Comparison of ENCODE assay signal across 8 cellular contexts in genomic region chr14:69005432-69006148, GRCh38. TPM values are rescaled to one million over a fixed set of nuclear protein-coding genes. Genes with fewer than 3 reads are reported as not detected.
DNase-seq lines count a peak whose midpoint lies in the region; ATAC-seq, FAIRE-seq and TF ChIP-seq lines count a peak whose summit lies in the region.

No MANE protein-coding gene starts in this region.

- ATAC-seq in A549 = peak; percentile 84 to 92
- no peak for ATAC-seq in HG03095 (IDR thresholded peaks at IDR 0.05; ENCODE audit: unreplicated experiment)
- no peak for ATAC-seq in naive thymus-derived CD4-positive, alpha-beta T cell
- no peak for ATAC-seq in HG02610 (IDR thresholded peaks at IDR 0.05; ENCODE audit: unreplicated experiment)

- TF ChIP-seq RAD21 in A549 (conservative IDR thresholded peaks at IDR 0.05 in 1 of 2, IDR thresholded peaks at IDR 0.05 in 1 of 2) = 0 out of 5 replicates have a peak, but pooled peaks of 1 of the 2 experiments have one; percentile 23

- H3K4me1 ChIP-seq in A549 = peaks cover 26% of the 10 kb centered on the region
- H3K4me1 ChIP-seq in naive thymus-derived CD4-positive, alpha-beta T cell (ENCODE audit: control insufficient read depth in 2 of 2, insufficient read depth in 2 of 2, low read length in 2 of 2) = no peaks in the 10 kb centered on the region

- DNase-seq in A549 (ENCODE audit: low read depth in 1 of 2, low spot score in 1 of 2) (peak; percentile 70 to 86), HTR-8/SVneo (ENCODE audit: insufficient read length, low spot score) (peak; percentile 99), cardiac fibroblast (ENCODE audit: low read depth in 2 of 2) (peak; percentile 90 to 94), lower leg skin (ENCODE audit: low spot score in 2 of 2) (peak; percentile 56 to 92)
- DNase-seq in naive thymus-derived CD4-positive, alpha-beta T cell = no peak
- no peak for DNase-seq in stimulated activated CD4-positive, alpha-beta T cell treated with anti-CD3 and anti-CD28 coated beads, Interleukin-4, amount 100 ng/mL, for 1 hour

- no peak overlapping the region for H3K4me3 Mint-ChIP-seq in naive thymus-derived CD4-positive, alpha-beta T cell

- H3K36me3 Mint-ChIP-seq in naive thymus-derived CD4-positive, alpha-beta T cell = peaks cover 0 to 2% (median 0%) of the 10 kb centered on the region in 5 donors

- peaks cover 0 to 5% (median 0%) of the 10 kb centered on the region in 5 donors for H3K27me3 Mint-ChIP-seq in naive thymus-derived CD4-positive, alpha-beta T cell

- H3K4me2 ChIP-seq in A549 = peak overlapping the region; percentile 60

- no peaks in the 10 kb centered on the region for H3K36me3 ChIP-seq in naive thymus-derived CD4-positive, alpha-beta T cell (ENCODE audit: control insufficient read depth in 2 of 3, insufficient read depth in 3 of 3, low read length in 3 of 3)

- H3K4me3 ChIP-seq in A549 (no peak overlapping the region), cardiac fibroblast (replicated peaks in 1 of 2; ENCODE audit: low read depth in 2 of 2, low read length in 2 of 2) (no peak overlapping the region), lower leg skin (ENCODE audit: low read depth, poor library complexity, severe bottlenecking) (no peak overlapping the region)
- no peak overlapping the region for H3K4me3 ChIP-seq in naive thymus-derived CD4-positive, alpha-beta T cell (ENCODE audit: low read length)

- intact Hi-C loops in lower leg skin (cut with DNase I; ENCODE audit: low total_unique reads) = no loop called here
- intact Hi-C loops in naive thymus-derived CD4-positive, alpha-beta T cell (cut with micrococcal nuclease) = no loop called here

- POLR2A ChIA-PET in A549 (lab: Yijun Ruan, JAX) = interaction anchor here (0.6 kb wide), 1 partner anchor 43 kb away, joined by 4 read pairs; no protein-coding TSS in a partner anchor
- POLR2A ChIA-PET in naive thymus-derived CD4-positive, alpha-beta T cell (lab: Charles Lee) = no interaction called here

- H3K27ac ChIP-seq in A549 = peak overlapping the region; percentile 14 to 67; a peak in 4 of 6 replicates
- no peak overlapping the region for H3K27ac ChIP-seq in naive thymus-derived CD4-positive, alpha-beta T cell (ENCODE audit: low read depth, low read length)

- no peak for TF ChIP-seq CTCF in A549 (IDR thresholded peaks at IDR 0.05)
- TF ChIP-seq CTCF in cardiac fibroblast (IDR thresholded peaks at IDR 0.05; ENCODE audit: low read depth, low read length) = no peak
- TF ChIP-seq CTCF in lower leg skin (IDR thresholded peaks at IDR 0.05) = no peak

- peaks cover 0 to 4% (median 0%) of the 10 kb centered on the region in 11 donors for H3K9me3 Mint-ChIP-seq in naive thymus-derived CD4-positive, alpha-beta T cell

- no peak for TF ChIP-seq EP300 in A549 (IDR thresholded peaks at IDR 0.05)

- WGBS in A549 (ENCODE audit: missing lambda C conversion rate) = 36% methylated on average over 11 of the region's 11 CpGs
- WGBS in lower leg skin, 2 donors = 36 to 38% methylated on average over 11 of the region's 11 CpGs

- H3K27ac Mint-ChIP-seq in naive thymus-derived CD4-positive, alpha-beta T cell = no peak overlapping the region

- TF ChIP-seq POLR2A in A549 (IDR thresholded peaks at IDR 0.05; ENCODE audit: low read length) (no peak), lower leg skin (IDR thresholded peaks at IDR 0.05) (no peak)

- CTCF ChIA-PET in A549 (lab: Yijun Ruan, JAX) = interaction anchor here (0.9 to 7.6 kb wide), 6 partner anchors 16 to 101 kb away, joined by 3 to 48 read pairs (median 5); no protein-coding TSS in a partner anchor
- CTCF ChIA-PET in naive thymus-derived CD4-positive, alpha-beta T cell (lab: Charles Lee) = interaction anchor here (1.3 to 6.5 kb wide), 2 partner anchors 19 to 95 kb away, joined by 3 to 54 read pairs; no protein-coding TSS in a partner anchor

- peaks cover 7 to 12% (median 9%) of the 10 kb centered on the region in 7 donors for H3K4me1 Mint-ChIP-seq in naive thymus-derived CD4-positive, alpha-beta T cell

- no peaks in the 10 kb centered on the region for H3K9me3 ChIP-seq in A549
- no peaks in the 10 kb centered on the region for H3K9me3 ChIP-seq in naive thymus-derived CD4-positive, alpha-beta T cell (ENCODE audit: control insufficient read depth in 2 of 3, low read length in 3 of 3)

- FAIRE-seq in A549 (lab: Jason Lieb, UNC) (no peak), HTR-8/SVneo (lab: Jason Lieb, UNC) (peak; percentile 100)

- no peaks in the 10 kb centered on the region for H3K27me3 ChIP-seq in naive thymus-derived CD4-positive, alpha-beta T cell (ENCODE audit: control insufficient read depth in 2 of 2, insufficient read depth in 2 of 2, low read length in 2 of 2)

TF ChIP-seq in A549, 52 proteins besides CTCF, POLR2A, EP300 and RAD21:
- TF ChIP-seq, protein P1, sequence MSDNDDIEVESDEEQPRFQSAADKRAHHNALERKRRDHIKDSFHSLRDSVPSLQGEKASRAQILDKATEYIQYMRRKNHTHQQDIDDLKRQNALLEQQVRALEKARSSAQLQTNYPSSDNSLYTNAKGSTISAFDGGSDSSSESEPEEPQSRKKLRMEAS (IDR thresholded peaks at IDR 0.05) = peak; percentile 38; the same call in 1 of the 2 replicates
- TF ChIP-seq FOSL2 (IDR thresholded peaks at IDR 0.05) (peak; percentile 63; the same call in 1 of the 2 replicates), FOSL2 (CRISPR knock-in tag; IDR thresholded peaks at IDR 0.05) (peak; percentile 85), JUNB (IDR thresholded peaks at IDR 0.05) (0 out of 2 replicates have a peak, but pooled peaks have one; percentile 20), HOXA7 (CRISPR knock-in tag; IDR thresholded peaks at IDR 0.05) (no peak)

RNA-seq across cellular contexts. Expression of gene ACTN1, which starts 26.5 kb away (rescaled TPM):
- 207 and 208 TPM in 2 replicates for polyA plus RNA-seq in A549 (2011; rRNA removed)
- polyA plus RNA-seq in A549 (2012; cell fraction: cytosol; rRNA removed) = 265 and 286 TPM in 2 replicates
- polyA plus RNA-seq in A549 (2012; cell fraction: nucleus; rRNA removed) = 559 and 760 TPM in 2 replicates
- 245 to 269 TPM (median 252 TPM) in 3 replicates for polyA plus RNA-seq in A549 (2017; fragmentation: RNase III; extraction: RNeasy Plus Mini Kit Qiagen cat#74134 plus additional on column Dnase treatment)
- 580 and 586 TPM in 2 replicates for polyA minus RNA-seq in A549 (2011; rRNA and poly(A)+ RNA removed)
- total RNA-seq in lower leg skin = 100 to 1,000 TPM in 2 of 4 donors, 10 to 100 TPM in 2; 31.9 to 111 (median 76.1) TPM
- total RNA-seq in naive thymus-derived CD4-positive, alpha-beta T cell = 100 to 1,000 TPM in 4 of 5 experiments, 10 to 100 TPM in 1; 41.3 to 249 (median 227) TPM
- polyA plus RNA-seq in naive thymus-derived CD4-positive, alpha-beta T cell = 100 to 1,000 TPM; 188 to 390 TPM

Comparison
In these comparisons a context has a peak if more than half of its experiments do, and no peak if none do; other contexts are left out.
1. ATAC-seq: peak in A549 (2 of 2); none in HG03095 (single experiment), naive thymus-derived CD4-positive, alpha-beta T cell (single experiment) and HG02610 (single experiment).
2. DNase-seq: peak in A549 (2 of 2), HTR-8/SVneo (single experiment), cardiac fibroblast (2 of 2) and lower leg skin (2 of 2); none in naive thymus-derived CD4-positive, alpha-beta T cell (0 of 9) and stimulated activated CD4-positive, alpha-beta T cell treated with anti-CD3 and anti-CD28 coated beads, Interleukin-4, amount 100 ng/mL, for 1 hour (single experiment).